In genomic region chr6:7721654-7722053, GRCh38 we compare ENCODE assay signal across 1 cellular context.
TF ChIP-seq lines count a peak whose summit lies in the region.

No MANE protein-coding gene starts in this region.

TF ChIP-seq in IMR-90, 13 proteins besides CTCF, POLR2A, EP300 and RAD21:
- TF ChIP-seq CEBPB (IDR thresholded peaks at IDR 0.05; ENCODE audit: low read depth, low read length) (no peak), CHD1 (IDR thresholded peaks at IDR 0.05; ENCODE audit: low read depth, low read length) (no peak), SMC3 (IDR thresholded peaks at IDR 0.05; ENCODE audit: low read depth, low read length) (peak; percentile 52), MAFK (IDR thresholded peaks at IDR 0.05; ENCODE audit: low read depth, low read length) (0 out of 2 replicates have a peak, but pooled peaks have one; percentile 6), BHLHE40 (IDR thresholded peaks at IDR 0.05; ENCODE audit: low read depth, low read length) (no peak)
